In the genomic region with DNA sequence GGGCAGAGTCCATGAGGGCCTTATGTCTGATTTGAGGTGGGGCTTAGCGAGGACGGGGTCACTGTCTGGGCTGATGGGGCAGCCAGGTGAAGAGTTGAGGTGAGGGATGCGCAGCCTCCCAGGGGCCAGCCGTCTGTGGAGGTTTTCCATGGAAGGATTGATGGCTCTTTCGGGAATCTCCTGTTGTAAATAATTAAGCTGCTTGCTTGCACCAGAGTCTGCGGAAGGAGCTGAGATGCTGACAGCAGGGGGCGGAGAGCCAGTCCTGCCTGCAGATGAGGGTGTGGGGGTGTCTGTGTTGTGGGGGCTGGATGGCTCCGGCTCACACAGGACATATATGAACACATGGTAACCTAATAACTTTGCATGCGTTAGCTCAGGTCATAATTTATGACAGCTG, we compare ENCODE assay signal across 17 cellular contexts. TPM values are rescaled to one million over a fixed set of nuclear protein-coding genes. Genes with fewer than 3 reads are reported as not detected.
DNase-seq lines count a peak whose midpoint lies in the region; FAIRE-seq and TF ChIP-seq lines count a peak whose summit lies in the region.
"Had no signal": no experiment of that assay in that cellular context is flagged by ENCODE, and none has a peak within 500 bp of the region (broad histone marks: within the 10 kb centered on the region; RNA-seq: fewer than 3 reads in every experiment).

No MANE protein-coding gene starts in this region.

- TF ChIP-seq RAD21 in neural cell (conservative IDR thresholded peaks at IDR 0.05) = no peak

- H3K36me3 Mint-ChIP-seq in CD4-positive, alpha-beta memory T cell = no peaks in the 10 kb centered on the region
- H3K36me3 Mint-ChIP-seq in brain = no peaks in the 10 kb centered on the region

- no peaks in the 10 kb centered on the region for H3K27me3 Mint-ChIP-seq in CD4-positive, alpha-beta memory T cell
- H3K27me3 Mint-ChIP-seq in brain = peaks cover 2% of the 10 kb centered on the region

- H3F3A ChIP-seq in neural cell (ENCODE audit: insufficient read depth, low read length, poor library complexity, severe bottlenecking) = no peaks in the 10 kb centered on the region

- H3K79me2 ChIP-seq in neural cell (replicated peaks; ENCODE audit: insufficient read depth, low read length) = no peaks in the 10 kb centered on the region

- H3K9me3 ChIP-seq in CD4-positive, alpha-beta memory T cell (ENCODE audit: control insufficient read depth in 1 of 2, low read length in 2 of 2) = no peaks in the 10 kb centered on the region
- H3K9me3 ChIP-seq in neural cell (ENCODE audit: low read length) = no peaks in the 10 kb centered on the region
- H3K9me3 ChIP-seq in kidney (ENCODE audit: control insufficient read depth in 1 of 2, low read length in 2 of 2) = no peaks in the 10 kb centered on the region
- H3K9me3 ChIP-seq: heart right ventricle, left lung, psoas muscle, testis had no signal

- peaks cover 73 to 99% (median 91%) of the 10 kb centered on the region in 4 donors for H3K4me1 Mint-ChIP-seq in CD4-positive, alpha-beta memory T cell
- peaks cover 23% of the 10 kb centered on the region for H3K4me1 Mint-ChIP-seq in brain

- no peak for TF ChIP-seq EP300 in neural cell (conservative IDR thresholded peaks at IDR 0.05; ENCODE audit: poor library complexity, severe bottlenecking)

- H3K4me1 ChIP-seq in CD4-positive, alpha-beta memory T cell (ENCODE audit: insufficient read depth, low read length) = peaks cover 98% of the 10 kb centered on the region
- H3K4me1 ChIP-seq in kidney (ENCODE audit: control insufficient read depth in 1 of 2, insufficient read depth in 1 of 2, low read depth in 1 of 2, low read length in 2 of 2) = peaks cover 9 to 13% of the 10 kb centered on the region in 2 donors
- H3K4me1 ChIP-seq: psoas muscle, testis had no signal

- H3K9me2 ChIP-seq in neural cell (ENCODE audit: insufficient read depth, low read length) = no peaks in the 10 kb centered on the region

- peak overlapping the region; percentile 58 to 93 (median 79) for H3K27ac Mint-ChIP-seq in CD4-positive, alpha-beta memory T cell
- H3K27ac Mint-ChIP-seq in brain = peak overlapping the region; percentile 36 to 93 (median 64)

- POLR2A ChIA-PET in CD4-positive, alpha-beta memory T cell (lab: Charles Lee; ENCODE audit: partially characterized antibody) = interaction anchor here (0.8 to 6.4 kb wide), 6 partner anchors 13 to 114 kb away, joined by 3 to 99 read pairs (median 3); no protein-coding TSS in a partner anchor

- no peak for FAIRE-seq in kidney (lab: Jason Lieb, UNC)

- H3K9ac ChIP-seq in neural cell (ENCODE audit: low read length) (no peak overlapping the region), kidney (ENCODE audit: low read length in 2 of 2) (no peak overlapping the region)

- H4K20me1 ChIP-seq in neural cell (ENCODE audit: insufficient read depth) = no peaks in the 10 kb centered on the region

- TF ChIP-seq CTCF in brain (conservative IDR thresholded peaks at IDR 0.05) (no peak), neural cell (IDR thresholded peaks at IDR 0.05; ENCODE audit: poor library complexity, severe bottlenecking) (no peak), kidney (IDR thresholded peaks at IDR 0.05; ENCODE audit: borderline replicate concordance, extremely low read depth, insufficient read depth) (no peak)

- peak overlapping the region in 2 of 8 donors; percentile 50 to 80 for H3K4me3 Mint-ChIP-seq in CD4-positive, alpha-beta memory T cell
- H3K4me3 Mint-ChIP-seq in brain = peak overlapping the region in 1 of 5 experiments; percentile 9

- DNase-seq in CD4-positive, alpha-beta memory T cell = no peak
- DNase-seq in HuH-7 (ENCODE audit: low spot score) (peak; percentile 17), kidney (no peak), NAMALWA (ENCODE audit: low spot score) (no peak), NOMO-1 (lab: John Stamatoyannopoulos, UW; ENCODE audit: unreplicated experiment in 2 of 2) (no peak)
- DNase-seq: activated CD4-positive, CD25-positive, alpha-beta regulatory T cell treated with anti-CD3 and anti-CD28 coated beads, Interleukin-2, amount 50 U/mL, for 72 hours; C1 segment of cervical spinal cord; dermis blood vessel endothelial cell; EL; heart right ventricle; left lung; NCI-H146; NCI-H226; psoas muscle; testis had no signal

- H3K36me3 ChIP-seq in CD4-positive, alpha-beta memory T cell (ENCODE audit: insufficient read depth, low read length) = no peaks in the 10 kb centered on the region
- H3K36me3 ChIP-seq in neural cell (ENCODE audit: insufficient read depth, low read length) = no peaks in the 10 kb centered on the region
- H3K36me3 ChIP-seq in kidney (ENCODE audit: control insufficient read depth in 1 of 2, insufficient read depth in 2 of 2, low read length in 2 of 2) = no peaks in the 10 kb centered on the region
- H3K36me3 ChIP-seq: heart right ventricle, left lung had no signal

- H3K4me3 ChIP-seq in CD4-positive, alpha-beta memory T cell (ENCODE audit: low read length in 2 of 2) = no peak overlapping the region
- H3K4me3 ChIP-seq in neural cell (ENCODE audit: low read length) = no peak overlapping the region
- H3K4me3 ChIP-seq in kidney (ENCODE audit: low read length in 2 of 2) = no peak overlapping the region
- H3K4me3 ChIP-seq: heart right ventricle, left lung, psoas muscle, testis had no signal

- H2AFZ ChIP-seq in neural cell (ENCODE audit: low read depth, low read length) = no peak overlapping the region

- no peak overlapping the region for H3K4me2 ChIP-seq in neural cell (ENCODE audit: low read length)

- no peak overlapping the region for H3K27ac ChIP-seq in CD4-positive, alpha-beta memory T cell (ENCODE audit: low read depth, low read length)
- no peak overlapping the region for H3K27ac ChIP-seq in neural cell (ENCODE audit: low read length)
- H3K27ac ChIP-seq in kidney (ENCODE audit: low read depth in 2 of 2, low read length in 2 of 2) = no peak overlapping the region
- H3K27ac ChIP-seq: left lung, psoas muscle, testis had no signal

- no peaks in the 10 kb centered on the region for H3K9me3 Mint-ChIP-seq in CD4-positive, alpha-beta memory T cell
- peaks cover 2 to 9% (median 5%) of the 10 kb centered on the region in 5 experiments for H3K9me3 Mint-ChIP-seq in brain

- intact Hi-C loops in CD4-positive, alpha-beta memory T cell (cut with micrococcal nuclease) = no loop called here
- intact Hi-C loops in kidney (cut with DNase I) = no loop called here

- no peaks in the 10 kb centered on the region for H3K27me3 ChIP-seq in CD4-positive, alpha-beta memory T cell (ENCODE audit: insufficient read depth, low read length)
- no peaks in the 10 kb centered on the region for H3K27me3 ChIP-seq in neural cell (ENCODE audit: insufficient read depth, low read depth, low read length)
- H3K27me3 ChIP-seq: heart right ventricle, left lung, testis had no signal

- CTCF ChIA-PET in CD4-positive, alpha-beta memory T cell (lab: Charles Lee; ENCODE audit: partially characterized antibody) = interaction anchor here (1.3 to 6.8 kb wide), 3 partner anchors 10 to 105 kb away, joined by 8 to 62 read pairs (median 8); no protein-coding TSS in a partner anchor

TF ChIP-seq in neural cell, 6 proteins besides CTCF, POLR2A, EP300 and RAD21:
- TF ChIP-seq, protein P1, sequence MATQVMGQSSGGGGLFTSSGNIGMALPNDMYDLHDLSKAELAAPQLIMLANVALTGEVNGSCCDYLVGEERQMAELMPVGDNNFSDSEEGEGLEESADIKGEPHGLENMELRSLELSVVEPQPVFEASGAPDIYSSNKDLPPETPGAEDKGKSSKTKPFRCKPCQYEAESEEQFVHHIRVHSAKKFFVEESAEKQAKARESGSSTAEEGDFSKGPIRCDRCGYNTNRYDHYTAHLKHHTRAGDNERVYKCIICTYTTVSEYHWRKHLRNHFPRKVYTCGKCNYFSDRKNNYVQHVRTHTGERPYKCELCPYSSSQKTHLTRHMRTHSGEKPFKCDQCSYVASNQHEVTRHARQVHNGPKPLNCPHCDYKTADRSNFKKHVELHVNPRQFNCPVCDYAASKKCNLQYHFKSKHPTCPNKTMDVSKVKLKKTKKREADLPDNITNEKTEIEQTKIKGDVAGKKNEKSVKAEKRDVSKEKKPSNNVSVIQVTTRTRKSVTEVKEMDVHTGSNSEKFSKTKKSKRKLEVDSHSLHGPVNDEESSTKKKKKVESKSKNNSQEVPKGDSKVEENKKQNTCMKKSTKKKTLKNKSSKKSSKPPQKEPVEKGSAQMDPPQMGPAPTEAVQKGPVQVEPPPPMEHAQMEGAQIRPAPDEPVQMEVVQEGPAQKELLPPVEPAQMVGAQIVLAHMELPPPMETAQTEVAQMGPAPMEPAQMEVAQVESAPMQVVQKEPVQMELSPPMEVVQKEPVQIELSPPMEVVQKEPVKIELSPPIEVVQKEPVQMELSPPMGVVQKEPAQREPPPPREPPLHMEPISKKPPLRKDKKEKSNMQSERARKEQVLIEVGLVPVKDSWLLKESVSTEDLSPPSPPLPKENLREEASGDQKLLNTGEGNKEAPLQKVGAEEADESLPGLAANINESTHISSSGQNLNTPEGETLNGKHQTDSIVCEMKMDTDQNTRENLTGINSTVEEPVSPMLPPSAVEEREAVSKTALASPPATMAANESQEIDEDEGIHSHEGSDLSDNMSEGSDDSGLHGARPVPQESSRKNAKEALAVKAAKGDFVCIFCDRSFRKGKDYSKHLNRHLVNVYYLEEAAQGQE (IDR thresholded peaks at IDR 0.05; ENCODE audit: borderline replicate concordance) = peak; percentile 69
- no peak for TF ChIP-seq MXI1 (conservative IDR thresholded peaks at IDR 0.05; ENCODE audit: poor library complexity, severe bottlenecking)
- no peak for TF ChIP-seq SMC3 (conservative IDR thresholded peaks at IDR 0.05; ENCODE audit: poor library complexity)
- no peak for TF ChIP-seq TAF1 (IDR thresholded peaks at IDR 0.05; ENCODE audit: low read depth)
- TF ChIP-seq EZH2 (IDR thresholded peaks at IDR 0.05; ENCODE audit: borderline replicate concordance, insufficient read depth, low read length, poor library complexity, severe bottlenecking) = no peak
- peak; percentile 17 for TF ChIP-seq POLR2AphosphoS5 (IDR thresholded peaks at IDR 0.05)

RNA-seq across cellular contexts. Expression of a gene that starts 36.6 kb away (rescaled TPM):
- 100 to 1,000 TPM; 393 to 410 TPM for total RNA-seq in CD4-positive, alpha-beta memory T cell
- polyA plus RNA-seq in CD4-positive, alpha-beta memory T cell = 100 to 1,000 TPM in 1 of 2 donors, 10 to 100 TPM in 1; 49.5 to 166 TPM
- 91.5 TPM for polyA plus RNA-seq in brain (ENCODE audit: insufficient read depth, low read depth, low replicate concordance)
- polyA plus RNA-seq in neural cell = 34.0 and 40.9 TPM in 2 replicates
- 47.5 and 67.0 TPM in 2 replicates for polyA minus RNA-seq in neural cell
- 147 TPM for total RNA-seq in kidney
- 18.9 TPM for polyA plus RNA-seq in kidney (ENCODE audit: insufficient read depth, low read depth, low replicate concordance)
